Comparison of ENCODE assay signal across 29 cellular contexts in genomic region chr6:130863415-130864230, GRCh38. TPM values are rescaled to one million over a fixed set of nuclear protein-coding genes. Genes with fewer than 3 reads are reported as not detected.
"Had no signal": no experiment of that assay in that cellular context is flagged by ENCODE, and none has a peak within 500 bp of the region (broad histone marks: within the 10 kb centered on the region; RNA-seq: fewer than 3 reads in every experiment).

No MANE protein-coding gene starts in this region.

- H3K27me3 ChIP-seq: ascending aorta, body of pancreas, Peyer's patch, SJSA1 had no signal

- H3K9me3 ChIP-seq: ascending aorta, body of pancreas, Peyer's patch, SJSA1 had no signal

- H3K36me3 Mint-ChIP-seq: activated naive CD4-positive, alpha-beta T cell treated with anti-CD3 and anti-CD28 coated beads, Interleukin-2, amount 50 U/mL, for 72 hours had no signal

- H3K4me1 Mint-ChIP-seq: activated naive CD8-positive, alpha-beta T cell treated with anti-CD3 and anti-CD28 coated beads, Interleukin-2, amount 50 U/mL, for 24 hours had no signal

- H3K4me3 ChIP-seq: ascending aorta, body of pancreas, Peyer's patch, SJSA1 had no signal

- H3K27me3 Mint-ChIP-seq: activated naive CD8-positive, alpha-beta T cell treated with anti-CD3 and anti-CD28 coated beads, Interleukin-2, amount 50 U/mL, for 24 hours had no signal

- H3K9me3 Mint-ChIP-seq: activated naive CD4-positive, alpha-beta T cell treated with anti-CD3 and anti-CD28 coated beads, Interleukin-2, amount 50 U/mL, for 72 hours; activated naive CD8-positive, alpha-beta T cell treated with anti-CD3 and anti-CD28 coated beads, Interleukin-2, amount 50 U/mL, for 24 hours; T-helper 1 cell treated with Interleukin-12 subunit alpha and Interleukin-12 subunit beta and Interleukin-4 antibody, amounts not matched to agents 30 μg/mL and 1 μg/mL, for 36 hours had no signal

- H3K27ac ChIP-seq: ascending aorta, body of pancreas, Peyer's patch, RWPE1, SJSA1 had no signal

- H3K4me1 ChIP-seq: ascending aorta, Peyer's patch, SJSA1 had no signal

- ATAC-seq: activated CD8-positive, alpha-beta T cell treated with anti-CD3 and anti-CD28 coated beads, Interleukin-2, amount 10 ng/mL, durations not matched to agents 7 days and 5 days; activated naive CD4-positive, alpha-beta T cell treated with anti-CD3 and anti-CD28 coated beads, Interleukin-2, amount 50 U/mL, for 72 hours; activated naive CD8-positive, alpha-beta T cell treated with anti-CD3 and anti-CD28 coated beads, Interleukin-2, amount 50 U/mL, for 24 hours; body of pancreas; SK-N-SH treated with all-trans-retinoic acid at 6 μM for 48 hours had no signal

- H3K4me3 Mint-ChIP-seq: activated CD8-positive, alpha-beta T cell treated with anti-CD3 and anti-CD28 coated beads, Interleukin-2, amount 10 ng/mL, durations not matched to agents 7 days and 5 days; activated naive CD8-positive, alpha-beta T cell treated with anti-CD3 and anti-CD28 coated beads, Interleukin-2, amount 50 U/mL, for 24 hours; T-helper 1 cell treated with Interleukin-12 subunit alpha and Interleukin-12 subunit beta and Interleukin-4 antibody, amounts not matched to agents 30 μg/mL and 1 μg/mL, for 36 hours had no signal

- DNase-seq: activated CD4-positive, alpha-beta T cell treated with anti-CD3 and anti-CD28 coated beads for 48 hours; activated CD4-positive, alpha-beta T cell treated with anti-CD3 and anti-CD28 coated beads, Interleukin-2, amount 50 U/mL, for 4 hours; activated CD4-positive, CD25-positive, alpha-beta regulatory T cell treated with anti-CD3 and anti-CD28 coated beads, Interleukin-2, amount 50 U/mL, for 72 hours; activated CD8-positive, alpha-beta memory T cell treated with anti-CD3 and anti-CD28 coated beads, Interleukin-2, amount 50 U/mL, for 48 hours; activated CD8-positive, alpha-beta T cell treated with anti-CD3 and anti-CD28 coated beads, Interleukin-2, amount 10 ng/mL, durations not matched to agents 7 days and 5 days; activated naive CD4-positive, alpha-beta T cell treated with Interleukin-2 at 50 U/mL for 16 hours; activated naive CD8-positive, alpha-beta T cell treated with anti-CD3 and anti-CD28 coated beads, Interleukin-2, amount 50 U/mL, for 24 hours; activated T-cell treated with anti-CD3 and anti-CD28 coated beads, Interleukin-2, amount 50 U/mL, for 1 hour; amniotic stem cell; body of pancreas; central memory CD4-positive, alpha-beta T cell; NCI-H1048; NCI-H2029; NCI-H345; NCI-H510A; NCI-H526 treated with DMSO at 0.1 percent for 48 hours; NCI-H82; Peyer's patch; Right ventricle myocardium superior had no signal

- H3K27ac Mint-ChIP-seq: activated CD8-positive, alpha-beta T cell treated with anti-CD3 and anti-CD28 coated beads, Interleukin-2, amount 10 ng/mL, durations not matched to agents 7 days and 5 days; activated naive CD4-positive, alpha-beta T cell treated with anti-CD3 and anti-CD28 coated beads, Interleukin-2, amount 50 U/mL, for 72 hours; activated naive CD8-positive, alpha-beta T cell treated with anti-CD3 and anti-CD28 coated beads, Interleukin-2, amount 50 U/mL, for 24 hours; T-helper 1 cell treated with Interleukin-12 subunit alpha and Interleukin-12 subunit beta and Interleukin-4 antibody, amounts not matched to agents 30 μg/mL and 1 μg/mL, for 36 hours had no signal

RNA-seq across cellular contexts. Expression of gene SMLR1, which starts 36.4 kb away (rescaled TPM):
- total RNA-seq: activated CD8-positive, alpha-beta T cell treated with anti-CD3 and anti-CD28 coated beads, Interleukin-2, amount 10 ng/mL, durations not matched to agents 7 days and 5 days; activated naive CD4-positive, alpha-beta T cell treated with anti-CD3 and anti-CD28 coated beads, Interleukin-2, amount 50 U/mL, for 72 hours; ascending aorta; bronchial epithelial cell; chondrocyte; LHCN-M2; M059J; Right ventricle myocardium superior; SJSA1 had no signal
